1 cellular context compared by ENCODE assay signal in the genomic region with DNA sequence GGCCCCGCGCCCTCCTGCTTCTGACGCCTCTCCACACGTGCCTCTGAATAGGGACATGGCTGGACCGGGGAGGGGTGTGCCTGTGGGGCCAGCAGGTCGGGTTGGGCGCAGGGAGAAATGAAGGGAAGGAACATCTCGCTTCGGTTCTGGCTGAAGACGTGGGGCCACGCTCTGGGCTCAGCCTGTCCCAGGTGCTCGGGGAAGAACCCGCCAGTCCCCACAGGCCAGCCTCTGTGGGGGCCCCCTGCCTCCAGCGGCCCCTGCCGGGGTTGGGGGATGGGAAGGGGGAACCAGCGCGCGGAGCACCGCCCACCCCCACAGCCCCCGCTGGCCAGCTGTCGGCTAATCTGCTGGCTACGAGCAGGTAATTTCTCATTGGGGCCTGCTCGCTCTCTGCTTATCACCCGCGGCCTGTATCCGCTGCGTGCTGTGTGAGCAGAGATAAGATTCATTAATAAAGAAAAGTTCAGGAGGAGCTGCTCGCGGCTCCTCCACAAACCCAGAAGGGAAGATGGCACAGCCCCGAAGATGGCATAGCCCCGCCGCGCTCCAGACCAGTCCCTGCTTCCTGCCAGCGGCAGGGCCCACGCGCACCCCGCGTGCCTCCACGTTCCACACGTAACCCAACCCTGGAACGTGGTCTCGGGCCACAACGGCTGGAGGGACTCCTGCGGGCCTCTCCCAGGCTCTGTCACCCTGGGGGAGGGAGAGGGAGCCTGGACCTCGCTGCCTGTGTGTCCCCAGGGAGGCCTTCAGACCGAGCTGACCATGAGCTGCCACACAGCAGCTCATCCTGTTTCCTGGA.
TF ChIP-seq lines count a peak whose summit lies in the region.

No MANE protein-coding gene starts in this region.

TF ChIP-seq in K562, 482 proteins besides CTCF, POLR2A, EP300 and RAD21 (continued from another document and continues in another):
- TF ChIP-seq SFPQ (IDR thresholded peaks at IDR 0.05; ENCODE audit: low read depth, low read length) (no peak), MXI1 (IDR thresholded peaks at IDR 0.05; ENCODE audit: low read depth, low read length) (peak; percentile 51), MYNN (IDR thresholded peaks at IDR 0.05) (peak; percentile 82), MYNN (CRISPR knock-in tag; IDR thresholded peaks at IDR 0.05) (no peak), NR4A1 (CRISPR knock-in tag; IDR thresholded peaks at IDR 0.05) (peak; percentile 69; the same call in 1 of the 2 replicates), NR4A1 (tag; IDR thresholded peaks at IDR 0.05) (no peak; the same call in none of the 2 replicates), EGR1 (conservative IDR thresholded peaks at IDR 0.05) (peak; percentile 96), KLF13 (tag; IDR thresholded peaks at IDR 0.05; ENCODE audit: borderline replicate concordance, low read depth) (0 out of 2 replicates have a peak, but pooled peaks have one; percentile 56), KDM5B (IDR thresholded peaks at IDR 0.05; ENCODE audit: insufficient replicate concordance, low read depth, low read length) (peak; percentile 33), L3MBTL2 (IDR thresholded peaks at IDR 0.05) (peak; percentile 97), E2F6 (IDR thresholded peaks at IDR 0.05; ENCODE audit: borderline replicate concordance in 1 of 2, extremely low read depth in 1 of 2, insufficient read depth in 1 of 2, insufficient read length in 1 of 2, low read depth in 1 of 2, low read length in 1 of 2, poor library complexity in 1 of 2, severe bottlenecking in 1 of 2) (peak; percentile 87 to 90), NR1H2 (CRISPR knock-in tag; IDR thresholded peaks at IDR 0.05) (0 out of 2 replicates have a peak, but pooled peaks have one; percentile 69), RBBP5 (IDR thresholded peaks at IDR 0.05; ENCODE audit: borderline replicate concordance, insufficient read depth, low read length, poor library complexity, severe bottlenecking) (peak; percentile 62), CTBP1 (IDR thresholded peaks at IDR 0.05; ENCODE audit: borderline replicate concordance) (peak; percentile 85), ERF (CRISPR knock-in tag; IDR thresholded peaks at IDR 0.05) (peak; percentile 38; the same call in 1 of the 2 replicates), MEF2A (IDR thresholded peaks at IDR 0.05; ENCODE audit: control insufficient read depth, low read depth, low read length) (peak; percentile 61; the same call in 1 of the 2 replicates), POLR2G (IDR thresholded peaks at IDR 0.05; ENCODE audit: low read depth, low read length) (peak; percentile 72), SMAD4 (CRISPR knock-in tag; conservative IDR thresholded peaks at IDR 0.05) (peak; percentile 97), ZNF274 (IDR thresholded peaks at IDR 0.05; ENCODE audit: borderline replicate concordance, low read depth, low read length) (0 out of 2 replicates have a peak, but pooled peaks have one; percentile 76), NONO (IDR thresholded peaks at IDR 0.05; ENCODE audit: low read depth in 2 of 2, low read length in 1 of 2) (peak in 1 of 2 experiments; percentile 23; a peak in 2 of 4 replicates), FIP1L1 (IDR thresholded peaks at IDR 0.05; ENCODE audit: low read depth, low read length, poor library complexity, severe bottlenecking) (peak; percentile 90), CHD2 (IDR thresholded peaks at IDR 0.05; ENCODE audit: low read depth, low read length) (peak; percentile 36; the same call in 1 of the 2 replicates), SRSF9 (IDR thresholded peaks at IDR 0.05; ENCODE audit: borderline replicate concordance, low read depth, low read length) (no peak), ZNF347 (CRISPR knock-in tag; IDR thresholded peaks at IDR 0.05; ENCODE audit: low read depth) (no peak), SRF (CRISPR knock-in tag; IDR thresholded peaks at IDR 0.05) (peak in 1 of 2 experiments; percentile 55; a peak in 1 of 4 replicates), HCFC1 (IDR thresholded peaks at IDR 0.05; ENCODE audit: low read depth, low read length) (no peak), THRAP3 (IDR thresholded peaks at IDR 0.05; ENCODE audit: borderline replicate concordance) (no peak), MTA2 (IDR thresholded peaks at IDR 0.05; ENCODE audit: low read depth) (peak; percentile 95), RCOR1 (IDR thresholded peaks at IDR 0.05; ENCODE audit: borderline replicate concordance in 1 of 2, low read depth in 2 of 2, low read length in 2 of 2) (peak in 1 of 2 experiments; percentile 90; a peak in 3 of 4 replicates), TARDBP (IDR thresholded peaks at IDR 0.05) (peak; percentile 86; the same call in 1 of the 2 replicates), BHLHE40 (IDR thresholded peaks at IDR 0.05; ENCODE audit: low read length) (peak; percentile 82), POLR3G (IDR thresholded peaks at IDR 0.05; ENCODE audit: extremely low read depth, insufficient read length, insufficient replicate concordance) (no peak), CHCHD3 (CRISPR knock-in tag; IDR thresholded peaks at IDR 0.05) (no peak), MBD2 (IDR thresholded peaks at IDR 0.05; ENCODE audit: borderline replicate concordance, low read depth) (peak; percentile 60), NKRF (IDR thresholded peaks at IDR 0.05; ENCODE audit: borderline replicate concordance) (0 out of 2 replicates have a peak, but pooled peaks have one; percentile 12), KDM1A (IDR thresholded peaks at IDR 0.05) (peak; percentile 59 to 81; a peak in 2 of 4 replicates), MTA3 (IDR thresholded peaks at IDR 0.05; ENCODE audit: borderline replicate concordance) (peak; percentile 90), MTA1 (IDR thresholded peaks at IDR 0.05; ENCODE audit: borderline replicate concordance) (peak; percentile 80; the same call in 1 of the 2 replicates), ZNF175 (CRISPR knock-in tag; IDR thresholded peaks at IDR 0.05; ENCODE audit: low read depth) (peak; percentile 92), ZNF589 (CRISPR knock-in tag; IDR thresholded peaks at IDR 0.05; ENCODE audit: low read depth) (peak; percentile 95; the same call in 1 of the 2 replicates), ZNF133 (CRISPR knock-in tag; IDR thresholded peaks at IDR 0.05) (no peak), SRSF3 (IDR thresholded peaks at IDR 0.05; ENCODE audit: insufficient read depth, low read length) (no peak), ESRRA (IDR thresholded peaks at IDR 0.05; ENCODE audit: borderline replicate concordance, low read depth) (0 out of 2 replicates have a peak, but pooled peaks have one; percentile 22), ZNF232 (CRISPR knock-in tag; IDR thresholded peaks at IDR 0.05) (peak; percentile 78; the same call in 1 of the 2 replicates), ZNF699 (CRISPR knock-in tag; IDR thresholded peaks at IDR 0.05; ENCODE audit: insufficient replicate concordance) (no peak), DPF2 (IDR thresholded peaks at IDR 0.05) (peak; percentile 95), ZNF121 (CRISPR knock-in tag; conservative IDR thresholded peaks at IDR 0.05) (no peak)
- TF ChIP-seq, protein P1, sequence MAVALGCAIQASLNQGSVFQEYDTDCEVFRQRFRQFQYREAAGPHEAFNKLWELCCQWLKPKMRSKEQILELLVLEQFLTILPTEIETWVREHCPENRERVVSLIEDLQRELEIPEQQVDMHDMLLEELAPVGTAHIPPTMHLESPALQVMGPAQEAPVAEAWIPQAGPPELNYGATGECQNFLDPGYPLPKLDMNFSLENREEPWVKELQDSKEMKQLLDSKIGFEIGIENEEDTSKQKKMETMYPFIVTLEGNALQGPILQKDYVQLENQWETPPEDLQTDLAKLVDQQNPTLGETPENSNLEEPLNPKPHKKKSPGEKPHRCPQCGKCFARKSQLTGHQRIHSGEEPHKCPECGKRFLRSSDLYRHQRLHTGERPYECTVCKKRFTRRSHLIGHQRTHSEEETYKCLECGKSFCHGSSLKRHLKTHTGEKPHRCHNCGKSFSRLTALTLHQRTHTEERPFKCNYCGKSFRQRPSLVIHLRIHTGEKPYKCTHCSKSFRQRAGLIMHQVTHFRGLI (CRISPR knock-in tag; IDR thresholded peaks at IDR 0.05) = peak; percentile 41; the same call in 1 of the 2 replicates
- TF ChIP-seq, protein P2, sequence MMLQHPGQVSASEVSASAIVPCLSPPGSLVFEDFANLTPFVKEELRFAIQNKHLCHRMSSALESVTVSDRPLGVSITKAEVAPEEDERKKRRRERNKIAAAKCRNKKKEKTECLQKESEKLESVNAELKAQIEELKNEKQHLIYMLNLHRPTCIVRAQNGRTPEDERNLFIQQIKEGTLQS (IDR thresholded peaks at IDR 0.05) = peak; percentile 16; the same call in 1 of the 2 replicates
- TF ChIP-seq, protein P2 (CRISPR knock-in tag; conservative IDR thresholded peaks at IDR 0.05) = no peak
- TF ChIP-seq, protein P3, sequence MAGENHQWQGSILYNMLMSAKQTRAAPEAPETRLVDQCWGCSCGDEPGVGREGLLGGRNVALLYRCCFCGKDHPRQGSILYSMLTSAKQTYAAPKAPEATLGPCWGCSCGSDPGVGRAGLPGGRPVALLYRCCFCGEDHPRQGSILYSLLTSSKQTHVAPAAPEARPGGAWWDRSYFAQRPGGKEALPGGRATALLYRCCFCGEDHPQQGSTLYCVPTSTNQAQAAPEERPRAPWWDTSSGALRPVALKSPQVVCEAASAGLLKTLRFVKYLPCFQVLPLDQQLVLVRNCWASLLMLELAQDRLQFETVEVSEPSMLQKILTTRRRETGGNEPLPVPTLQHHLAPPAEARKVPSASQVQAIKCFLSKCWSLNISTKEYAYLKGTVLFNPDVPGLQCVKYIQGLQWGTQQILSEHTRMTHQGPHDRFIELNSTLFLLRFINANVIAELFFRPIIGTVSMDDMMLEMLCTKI (IDR thresholded peaks at IDR 0.05; ENCODE audit: partially characterized antibody) = no peak
- TF ChIP-seq, protein P4, sequence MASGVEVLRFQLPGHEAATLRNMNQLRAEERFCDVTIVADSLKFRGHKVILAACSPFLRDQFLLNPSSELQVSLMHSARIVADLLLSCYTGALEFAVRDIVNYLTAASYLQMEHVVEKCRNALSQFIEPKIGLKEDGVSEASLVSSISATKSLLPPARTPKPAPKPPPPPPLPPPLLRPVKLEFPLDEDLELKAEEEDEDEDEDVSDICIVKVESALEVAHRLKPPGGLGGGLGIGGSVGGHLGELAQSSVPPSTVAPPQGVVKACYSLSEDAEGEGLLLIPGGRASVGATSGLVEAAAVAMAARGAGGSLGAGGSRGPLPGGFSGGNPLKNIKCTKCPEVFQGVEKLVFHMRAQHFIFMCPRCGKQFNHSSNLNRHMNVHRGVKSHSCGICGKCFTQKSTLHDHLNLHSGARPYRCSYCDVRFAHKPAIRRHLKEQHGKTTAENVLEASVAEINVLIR (CRISPR knock-in tag; IDR thresholded peaks at IDR 0.05) = 0 out of 2 replicates have a peak, but pooled peaks have one; percentile 12
- TF ChIP-seq, protein P5, sequence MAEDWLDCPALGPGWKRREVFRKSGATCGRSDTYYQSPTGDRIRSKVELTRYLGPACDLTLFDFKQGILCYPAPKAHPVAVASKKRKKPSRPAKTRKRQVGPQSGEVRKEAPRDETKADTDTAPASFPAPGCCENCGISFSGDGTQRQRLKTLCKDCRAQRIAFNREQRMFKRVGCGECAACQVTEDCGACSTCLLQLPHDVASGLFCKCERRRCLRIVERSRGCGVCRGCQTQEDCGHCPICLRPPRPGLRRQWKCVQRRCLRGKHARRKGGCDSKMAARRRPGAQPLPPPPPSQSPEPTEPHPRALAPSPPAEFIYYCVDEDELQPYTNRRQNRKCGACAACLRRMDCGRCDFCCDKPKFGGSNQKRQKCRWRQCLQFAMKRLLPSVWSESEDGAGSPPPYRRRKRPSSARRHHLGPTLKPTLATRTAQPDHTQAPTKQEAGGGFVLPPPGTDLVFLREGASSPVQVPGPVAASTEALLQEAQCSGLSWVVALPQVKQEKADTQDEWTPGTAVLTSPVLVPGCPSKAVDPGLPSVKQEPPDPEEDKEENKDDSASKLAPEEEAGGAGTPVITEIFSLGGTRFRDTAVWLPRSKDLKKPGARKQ (CRISPR knock-in tag; IDR thresholded peaks at IDR 0.05) = no peak
